ENCODE assay signal across 8 cellular contexts in the genomic region with DNA sequence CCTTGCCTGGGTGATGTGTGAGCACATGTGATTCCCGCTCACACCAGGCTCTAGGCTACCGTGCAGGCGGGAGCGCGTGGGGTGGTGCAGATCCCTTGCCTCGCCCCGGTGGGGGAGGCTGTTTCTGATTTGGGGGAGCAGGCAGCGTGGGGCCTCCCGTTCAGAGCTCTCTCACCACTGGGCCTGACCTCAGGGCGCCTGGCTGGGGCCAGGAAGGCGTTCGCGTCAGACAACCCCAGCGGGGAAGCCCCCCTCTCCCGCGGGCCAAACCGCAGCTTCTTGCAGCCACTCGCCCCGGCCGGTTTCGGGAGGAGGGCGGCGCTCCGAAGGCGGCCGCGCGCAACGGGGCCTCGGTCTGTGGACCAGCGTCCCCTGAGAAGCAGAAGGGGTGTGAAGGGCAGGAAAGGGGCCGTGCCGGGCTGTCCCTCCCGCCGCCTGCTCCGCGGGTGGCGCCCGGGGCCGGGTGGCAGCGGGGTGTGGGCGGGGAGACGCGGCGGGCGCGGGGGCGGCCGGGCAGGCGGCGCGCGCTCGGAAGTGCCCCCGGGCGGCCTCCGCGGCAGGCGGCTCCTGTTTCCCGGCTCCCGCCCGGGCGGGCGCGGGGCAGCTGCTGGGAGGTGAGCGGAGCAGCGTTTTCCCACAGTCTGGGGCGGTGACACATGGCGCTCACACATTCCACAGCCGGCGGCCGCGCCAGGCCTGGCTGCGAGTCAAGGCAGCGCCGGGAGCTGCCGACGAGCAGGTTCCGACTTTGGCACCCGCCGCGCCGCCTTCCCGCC.
DNase-seq lines count a peak whose midpoint lies in the region; ATAC-seq, FAIRE-seq and TF ChIP-seq lines count a peak whose summit lies in the region.

No MANE protein-coding gene starts in this region.

- peak overlapping the region; percentile 73 for H3K4me2 ChIP-seq in DOHH2 (ENCODE audit: low read length)

- H3K36me3 ChIP-seq in DOHH2 (ENCODE audit: control insufficient read depth, low read length) (no peaks in the 10 kb centered on the region), RWPE2 (ENCODE audit: low read depth) (no peaks in the 10 kb centered on the region), pancreas (no peaks in the 10 kb centered on the region), tibial nerve (no peaks in the 10 kb centered on the region)

- H3K27ac ChIP-seq in DOHH2 (ENCODE audit: low read depth, low read length) (peak overlapping the region; percentile 34), RWPE2 (ENCODE audit: poor library complexity, severe bottlenecking) (peak overlapping the region; percentile 73), pancreas (peak overlapping the region; percentile 89 to 99 (median 94)), tibial nerve (peak overlapping the region in 3 of 4 donors; percentile 64 to 82 (median 77))

- no peaks in the 10 kb centered on the region for H4K20me1 ChIP-seq in DOHH2 (ENCODE audit: control insufficient read depth, insufficient read depth, low read depth, low read length)

- H3K4me1 ChIP-seq in DOHH2 (ENCODE audit: control insufficient read depth, low read length): peaks cover 42% of the 10 kb centered on the region
- H3K4me1 ChIP-seq in RWPE2 (ENCODE audit: insufficient read depth, poor library complexity, severe bottlenecking): peaks cover 19% of the 10 kb centered on the region
- peaks cover 20 to 25% (median 21%) of the 10 kb centered on the region in 3 donors for H3K4me1 ChIP-seq in pancreas
- peaks cover 0 to 25% (median 9%) of the 10 kb centered on the region in 4 donors for H3K4me1 ChIP-seq in tibial nerve

- FAIRE-seq in pancreas (lab: Jason Lieb, UNC): no peak

- H3K9me3 ChIP-seq in DOHH2 (ENCODE audit: control insufficient read depth, insufficient read depth, low read length): peaks cover 6% of the 10 kb centered on the region
- peaks cover 7% of the 10 kb centered on the region for H3K9me3 ChIP-seq in RWPE2 (ENCODE audit: severe bottlenecking)
- no peaks in the 10 kb centered on the region for H3K9me3 ChIP-seq in pancreas
- H3K9me3 ChIP-seq in tibial nerve: peaks cover 0 to 16% (median 0%) of the 10 kb centered on the region in 4 donors

- WGBS in pancreas, 2 donors: 0 to 1% methylated on average over 58 to 84 of the region's 84 CpGs
- WGBS in tibial nerve, 2 donors: 1 to 11% methylated on average over 7 to 24 of the region's 84 CpGs

- peaks cover 8 to 9% of the 10 kb centered on the region in 2 donors for H3K36me3 Mint-ChIP-seq in activated naive CD4-positive, alpha-beta T cell treated with anti-CD3 and anti-CD28 coated beads, Interleukin-2, amount 50 U/mL, for 72 hours

- no peak for TF ChIP-seq EP300 in tibial nerve (IDR thresholded peaks at IDR 0.05)

- DNase-seq in HuH-7.5 (ENCODE audit: low spot score) (peak; percentile 69), RWPE2 (ENCODE audit: low spot score) (peak; percentile 88), Right ventricle myocardium superior (peak; percentile 92), pancreas (peak; percentile 89 to 96 (median 95)), tibial nerve (ENCODE audit: low spot score in 2 of 2) (peak; percentile 37 to 51)
- DNase-seq in activated naive CD4-positive, alpha-beta T cell treated with anti-CD3 and anti-CD28 coated beads, Interleukin-2, amount 50 U/mL, for 72 hours (ENCODE audit: low spot score in 2 of 2): peak; percentile 59 to 90

- H3K9me3 Mint-ChIP-seq in activated naive CD4-positive, alpha-beta T cell treated with anti-CD3 and anti-CD28 coated beads, Interleukin-2, amount 50 U/mL, for 72 hours: peaks cover 0 to 12% of the 10 kb centered on the region in 2 donors

- intact Hi-C loops in Right ventricle myocardium superior (cut with DNase I) (loop anchor here (5.0 kb wide), 1 partner anchor 61 kb away; no protein-coding TSS in a partner anchor), pancreas (cut with DNase I) (loop anchor here in 1 of 3 donors (10.0 kb wide), 2 partner anchors 64 to 244 kb away; a partner anchor contains a TSS)

- no peak for TF ChIP-seq POLR2A in tibial nerve (IDR thresholded peaks at IDR 0.05)

- TF ChIP-seq CTCF in DOHH2 (IDR thresholded peaks at IDR 0.05; ENCODE audit: low read depth, low read length, poor library complexity, severe bottlenecking) (no peak), RWPE2 (IDR thresholded peaks at IDR 0.05; ENCODE audit: poor library complexity, severe bottlenecking) (no peak), pancreas (IDR thresholded peaks at IDR 0.05) (no peak), tibial nerve (IDR thresholded peaks at IDR 0.05) (no peak)

- peaks cover 2% of the 10 kb centered on the region; the same call in 1 of the 2 replicates for H3F3A ChIP-seq in DOHH2 (ENCODE audit: control insufficient read depth, insufficient read depth)

- H3K4me3 ChIP-seq in DOHH2 (ENCODE audit: low read length): peak overlapping the region; percentile 74
- H3K4me3 ChIP-seq in RWPE2 (ENCODE audit: severe bottlenecking): peak overlapping the region; percentile 28
- peak overlapping the region; percentile 25 to 47 (median 34) for H3K4me3 ChIP-seq in pancreas
- H3K4me3 ChIP-seq in tibial nerve: peak overlapping the region; percentile 33 to 66 (median 58)

- H3K79me2 ChIP-seq in DOHH2 (ENCODE audit: control insufficient read depth, low read length): no peaks in the 10 kb centered on the region

- H3K27me3 ChIP-seq in DOHH2 (ENCODE audit: control insufficient read depth, low read length) (no peaks in the 10 kb centered on the region; the same call in 1 of the 2 replicates), RWPE2 (ENCODE audit: insufficient read depth, poor library complexity, severe bottlenecking) (no peaks in the 10 kb centered on the region), pancreas (no peaks in the 10 kb centered on the region), tibial nerve (no peaks in the 10 kb centered on the region)

- no peaks in the 10 kb centered on the region for H3K9me2 ChIP-seq in DOHH2 (replicated peaks; ENCODE audit: control insufficient read depth, low read length)

- H3K27ac Mint-ChIP-seq in activated naive CD4-positive, alpha-beta T cell treated with anti-CD3 and anti-CD28 coated beads, Interleukin-2, amount 50 U/mL, for 72 hours: no peak overlapping the region

- peak; percentile 96 for ATAC-seq in GM21529 (IDR thresholded peaks at IDR 0.05; ENCODE audit: unreplicated experiment)
- peak; percentile 77 for ATAC-seq in RWPE2 (ENCODE audit: low read depth)
- ATAC-seq in activated naive CD4-positive, alpha-beta T cell treated with anti-CD3 and anti-CD28 coated beads, Interleukin-2, amount 50 U/mL, for 72 hours: peak; percentile 82 to 91
- peak; percentile 91 for ATAC-seq in Right ventricle myocardium superior (ENCODE audit: poor library complexity)
- peak; percentile 84 to 88 (median 85) for ATAC-seq in pancreas

Comparison
In these comparisons a context has a peak if more than half of its experiments do, and no peak if none do; other contexts are left out.
1. Peak in every context shown above with its lines: DNase-seq, ATAC-seq, H3K4me3 ChIP-seq and H3K27ac ChIP-seq.
2. H3K27ac ChIP-seq: peak in every context shown above with its lines; median percentile 94 in pancreas; 77 in tibial nerve; 73 in RWPE2; 34 in DOHH2.
3. DNase-seq: peak in every context shown above with its lines; median percentile 95 in pancreas; 92 in Right ventricle myocardium superior; 88 in RWPE2; 74 in activated naive CD4-positive, alpha-beta T cell treated with anti-CD3 and anti-CD28 coated beads, Interleukin-2, amount 50 U/mL, for 72 hours; 69 in HuH-7.5; 44 in tibial nerve.